ENCODE assay signal across 8 cellular contexts in the genomic region with DNA sequence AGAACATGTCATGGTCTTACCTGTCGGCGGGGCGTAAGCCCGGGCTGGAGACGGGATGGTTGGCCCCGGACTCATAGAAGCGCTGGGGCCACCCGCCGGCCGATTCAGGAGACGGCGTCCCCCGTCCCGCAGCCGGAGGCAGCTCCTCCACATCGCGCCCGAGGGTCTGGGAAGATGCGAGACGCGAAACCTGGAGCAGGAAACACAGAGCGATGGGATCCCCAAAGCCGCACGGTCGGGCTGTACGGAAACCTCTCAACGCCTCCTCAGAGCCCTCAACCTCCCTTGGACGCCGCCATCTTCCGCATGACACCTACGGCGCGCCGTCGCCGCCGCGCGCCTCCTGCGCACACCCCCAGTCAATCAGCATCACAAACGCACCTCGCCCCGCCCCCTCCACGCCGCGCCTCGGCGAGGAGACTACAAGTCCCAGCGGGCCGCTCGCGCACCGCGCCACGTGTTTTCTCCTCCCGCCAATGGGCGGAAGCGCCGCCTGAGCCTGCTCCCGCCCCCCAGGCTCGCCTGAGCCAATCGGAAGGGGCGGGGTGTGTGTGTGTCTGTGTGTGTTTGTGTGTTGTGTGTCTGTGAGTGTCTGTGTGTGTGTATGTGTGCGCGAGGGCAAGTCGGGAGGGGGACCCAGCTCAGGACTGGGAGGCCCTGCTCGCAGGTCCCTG. TPM values are rescaled to one million over a fixed set of nuclear protein-coding genes. Genes with fewer than 3 reads are reported as not detected.
DNase-seq lines count a peak whose midpoint lies in the region; ATAC-seq lines count a peak whose summit lies in the region.

A gene (minus strand): TSS at position 308 of the 674 bp plus-strand sequence. CDS start 155 bp downstream, at position 153.
A gene (plus strand): TSS at position 548 of the 674 bp plus-strand sequence. CDS start 57 bp downstream, at position 605.

- H3K27me3 ChIP-seq in GM23248 (replicated peaks; ENCODE audit: insufficient read depth), result no peaks in the 10 kb centered on the region

- no peaks in the 10 kb centered on the region for H3K9me2 ChIP-seq in GM23248 (ENCODE audit: insufficient read depth)

- peaks cover 15% of the 10 kb centered on the region for H3F3A ChIP-seq in GM23248 (ENCODE audit: insufficient read depth)

- peaks cover 31% of the 10 kb centered on the region for H3K4me1 ChIP-seq in GM23248 (ENCODE audit: insufficient read depth)

- peak within 1 kb of the TSS; percentile 86 for H3K4me3 ChIP-seq in GM23248

- in situ Hi-C loops in GM23248 (cut with MboI), result loop anchor here (25.0 kb wide), 1 partner anchor 352 kb away; a partner anchor contains a TSS

- H3K9me3 ChIP-seq in GM23248 (ENCODE audit: low read depth), result no peaks in the 10 kb centered on the region

- peak within 1 kb of the TSS; percentile 97 for H3K4me2 ChIP-seq in GM23248 (ENCODE audit: unreplicated experiment)

- peak within 1 kb of the TSS; percentile 100 for H3K4me3 Mint-ChIP-seq in activated T-helper 1 cell treated with anti-CD3 and anti-CD28 coated beads, Interleukin-12 subunit alpha, Interleukin-12 subunit beta, Interleukin-2, Interleukin-4 antibody, amounts not matched to agents 30 ng/mL and 10 ng/mL and 1 ng/mL, durations not matched to agents 14 hours and 24 hours and 36 hours
- peak within 1 kb of the TSS; percentile 86 to 100 (median 97) for H3K4me3 Mint-ChIP-seq in naive B cell
- H3K4me3 Mint-ChIP-seq in stimulated activated effector memory CD8-positive, alpha-beta T cell treated with anti-CD3 and anti-CD28 coated beads, Interleukin-12 subunit alpha, Interleukin-12 subunit beta, amount 100 ng/mL, for 72 hours, result peak within 1 kb of the TSS; percentile 88

- no peaks in the 10 kb centered on the region for H3K36me3 ChIP-seq in GM23248 (ENCODE audit: low read depth)

- peak within 1 kb of the TSS; percentile 89 for H3K9ac ChIP-seq in GM23248

- 0 to 1% methylated on average over 59 of the region's 67 CpGs for WGBS in GM23248 (ENCODE audit: low coverage in 1 of 2, low lambda C conversion rate in 2 of 2, missing lambda C conversion rate in 2 of 2), 2 experiments

- DNase-seq in EH (ENCODE audit: low read depth) (peak; percentile 98), GM23248 (peak; percentile 100), Kasumi-1 (lab: John Stamatoyannopoulos, UW) (peak; percentile 89 to 90), RKO (ENCODE audit: low spot score) (peak; percentile 99), fibroblast of gingiva (ENCODE audit: low read depth) (peak; percentile 99), naive B cell (peak; percentile 100)
- DNase-seq in activated T-helper 1 cell treated with anti-CD3 and anti-CD28 coated beads, Interleukin-12 subunit alpha, Interleukin-12 subunit beta, Interleukin-2, Interleukin-4 antibody, amounts not matched to agents 30 ng/mL and 10 ng/mL and 1 ng/mL, durations not matched to agents 14 hours and 24 hours and 36 hours (ENCODE audit: low spot score), result peak; percentile 100
- DNase-seq in stimulated activated effector memory CD8-positive, alpha-beta T cell treated with anti-CD3 and anti-CD28 coated beads, Interleukin-12 subunit alpha, Interleukin-12 subunit beta, amount 100 ng/mL, for 72 hours (ENCODE audit: low spot score in 2 of 2), result peak; percentile 97 to 100

- H2AFZ ChIP-seq in GM23248, result peak within 1 kb of the TSS; percentile 88

- H4K20me1 ChIP-seq in GM23248 (ENCODE audit: insufficient read depth), result 0 out of 2 replicates have a peak, but pooled peaks cover 6% of the 10 kb centered on the region

- H3K9me3 Mint-ChIP-seq in activated T-helper 1 cell treated with anti-CD3 and anti-CD28 coated beads, Interleukin-12 subunit alpha, Interleukin-12 subunit beta, Interleukin-2, Interleukin-4 antibody, amounts not matched to agents 30 ng/mL and 10 ng/mL and 1 ng/mL, durations not matched to agents 14 hours and 24 hours and 36 hours, result no peaks in the 10 kb centered on the region
- no peaks in the 10 kb centered on the region for H3K9me3 Mint-ChIP-seq in naive B cell
- H3K9me3 Mint-ChIP-seq in stimulated activated effector memory CD8-positive, alpha-beta T cell treated with anti-CD3 and anti-CD28 coated beads, Interleukin-12 subunit alpha, Interleukin-12 subunit beta, amount 100 ng/mL, for 72 hours, result no peaks in the 10 kb centered on the region

- intact Hi-C loops in activated T-helper 1 cell treated with anti-CD3 and anti-CD28 coated beads, Interleukin-12 subunit alpha, Interleukin-12 subunit beta, Interleukin-2, Interleukin-4 antibody, amounts not matched to agents 30 ng/mL and 10 ng/mL and 1 ng/mL, durations not matched to agents 14 hours and 24 hours and 36 hours (cut with micrococcal nuclease), result loop anchor here (1.0 to 10.0 kb wide), 13 partner anchors 49 to 1502 kb away; a partner anchor contains a TSS

- peak; percentile 85 for ATAC-seq in naive B cell (ENCODE audit: low read depth in 2 of 2)
- ATAC-seq in stimulated activated effector memory CD8-positive, alpha-beta T cell treated with anti-CD3 and anti-CD28 coated beads, Interleukin-12 subunit alpha, Interleukin-12 subunit beta, amount 100 ng/mL, for 72 hours, result peak; percentile 94

- peak within 1 kb of the TSS; percentile 37 for H3K27ac ChIP-seq in GM23248

- H3K36me3 Mint-ChIP-seq in activated T-helper 1 cell treated with anti-CD3 and anti-CD28 coated beads, Interleukin-12 subunit alpha, Interleukin-12 subunit beta, Interleukin-2, Interleukin-4 antibody, amounts not matched to agents 30 ng/mL and 10 ng/mL and 1 ng/mL, durations not matched to agents 14 hours and 24 hours and 36 hours (ENCODE audit: low read depth), result peaks cover 7% of the 10 kb centered on the region
- H3K36me3 Mint-ChIP-seq in naive B cell, result peaks cover 0 to 8% of the 10 kb centered on the region in 2 donors
- peaks cover 20% of the 10 kb centered on the region for H3K36me3 Mint-ChIP-seq in stimulated activated effector memory CD8-positive, alpha-beta T cell treated with anti-CD3 and anti-CD28 coated beads, Interleukin-12 subunit alpha, Interleukin-12 subunit beta, amount 100 ng/mL, for 72 hours

- H3K27ac Mint-ChIP-seq in activated T-helper 1 cell treated with anti-CD3 and anti-CD28 coated beads, Interleukin-12 subunit alpha, Interleukin-12 subunit beta, Interleukin-2, Interleukin-4 antibody, amounts not matched to agents 30 ng/mL and 10 ng/mL and 1 ng/mL, durations not matched to agents 14 hours and 24 hours and 36 hours, result peak within 1 kb of the TSS; percentile 99
- H3K27ac Mint-ChIP-seq in naive B cell, result peak within 1 kb of the TSS; percentile 82 to 99 (median 92)
- peak within 1 kb of the TSS; percentile 90 for H3K27ac Mint-ChIP-seq in stimulated activated effector memory CD8-positive, alpha-beta T cell treated with anti-CD3 and anti-CD28 coated beads, Interleukin-12 subunit alpha, Interleukin-12 subunit beta, amount 100 ng/mL, for 72 hours

- no peaks in the 10 kb centered on the region for H3K27me3 Mint-ChIP-seq in activated T-helper 1 cell treated with anti-CD3 and anti-CD28 coated beads, Interleukin-12 subunit alpha, Interleukin-12 subunit beta, Interleukin-2, Interleukin-4 antibody, amounts not matched to agents 30 ng/mL and 10 ng/mL and 1 ng/mL, durations not matched to agents 14 hours and 24 hours and 36 hours (ENCODE audit: insufficient read depth)
- no peaks in the 10 kb centered on the region for H3K27me3 Mint-ChIP-seq in naive B cell

- H3K4me1 Mint-ChIP-seq in activated T-helper 1 cell treated with anti-CD3 and anti-CD28 coated beads, Interleukin-12 subunit alpha, Interleukin-12 subunit beta, Interleukin-2, Interleukin-4 antibody, amounts not matched to agents 30 ng/mL and 10 ng/mL and 1 ng/mL, durations not matched to agents 14 hours and 24 hours and 36 hours (ENCODE audit: low read depth), result peaks cover 43% of the 10 kb centered on the region
- H3K4me1 Mint-ChIP-seq in naive B cell, result peaks cover 49 to 56% (median 53%) of the 10 kb centered on the region in 3 donors
- peaks cover 56% of the 10 kb centered on the region for H3K4me1 Mint-ChIP-seq in stimulated activated effector memory CD8-positive, alpha-beta T cell treated with anti-CD3 and anti-CD28 coated beads, Interleukin-12 subunit alpha, Interleukin-12 subunit beta, amount 100 ng/mL, for 72 hours

- peaks cover 84% of the 10 kb centered on the region for H3K79me2 ChIP-seq in GM23248 (ENCODE audit: insufficient read depth)

RNA-seq across cellular contexts. Expression of the first gene that starts in this region (rescaled TPM):
- 17.0 and 37.6 TPM in 2 replicates for total RNA-seq in GM23248 (2014; rRNA removed; shearing (Covaris generic))
- polyA plus RNA-seq in GM23248 (2016; fragmentation: Nextera tagmentation; extraction: Ambion mirVana), result 21.9 and 22.3 TPM in 2 replicates
- 34.9 and 37.8 TPM in 2 replicates for total RNA-seq in activated T-helper 1 cell treated with anti-CD3 and anti-CD28 coated beads, Interleukin-12 subunit alpha, Interleukin-12 subunit beta, Interleukin-2, Interleukin-4 antibody, amounts not matched to agents 30 ng/mL and 10 ng/mL and 1 ng/mL, durations not matched to agents 14 hours and 24 hours and 36 hours
- 10 to 100 TPM; 24.0 to 42.7 (median 34.1) TPM for polyA plus RNA-seq in naive B cell (ENCODE audit: low read depth in 6 of 6)

RNA-seq across cellular contexts. Expression of the second gene that starts in this region (rescaled TPM):
- 8.0 and 10.2 TPM in 2 replicates for total RNA-seq in GM23248 (2014; rRNA removed; shearing (Covaris generic))
- 7.2 and 7.3 TPM in 2 replicates for polyA plus RNA-seq in GM23248 (2016; fragmentation: Nextera tagmentation; extraction: Ambion mirVana)
- 9.6 and 10.0 TPM in 2 replicates for total RNA-seq in activated T-helper 1 cell treated with anti-CD3 and anti-CD28 coated beads, Interleukin-12 subunit alpha, Interleukin-12 subunit beta, Interleukin-2, Interleukin-4 antibody, amounts not matched to agents 30 ng/mL and 10 ng/mL and 1 ng/mL, durations not matched to agents 14 hours and 24 hours and 36 hours
- 10 to 100 TPM in 2 of 6 donors, 1 to 10 TPM in 4; 6.7 to 11.8 (median 7.4) TPM for polyA plus RNA-seq in naive B cell (ENCODE audit: low read depth in 6 of 6)

Comparison
In these comparisons a context has a peak if more than half of its experiments do, and no peak if none do; other contexts are left out.
1. Peak in every context shown above with its lines: DNase-seq, ATAC-seq, H3K4me3 ChIP-seq and H3K27ac ChIP-seq.